ENCODE assay signal across 23 cellular contexts in genomic region chr4:80539190-80539589, GRCh38.
DNase-seq lines count a peak whose midpoint lies in the region; ATAC-seq, FAIRE-seq and TF ChIP-seq lines count a peak whose summit lies in the region.
"Had no signal": no experiment of that assay in that cellular context is flagged by ENCODE, and none has a peak within 500 bp of the region (broad histone marks: within the 10 kb centered on the region; RNA-seq: fewer than 3 reads in every experiment).

No MANE protein-coding gene starts in this region.

- H3K27me3 Mint-ChIP-seq in activated naive CD4-positive, alpha-beta T cell treated with anti-CD3 and anti-CD28 coated beads, Interleukin-2, amount 50 U/mL, for 24 hours, result peaks cover 12% of the 10 kb centered on the region
- no peaks in the 10 kb centered on the region for H3K27me3 Mint-ChIP-seq in nephron progenitor cell (ENCODE audit: low read depth, poor library complexity)

- intact Hi-C loops in GM12878 (cut with micrococcal nuclease; ENCODE audit: unreplicated experiment) (no loop called here), aorta (cut with DNase I) (no loop called here)

- H3K4me1 ChIP-seq in GM12878 (ENCODE audit: control insufficient read depth, insufficient read depth, low read length) (peaks cover 13% of the 10 kb centered on the region; the same call in 1 of the 2 replicates), aorta (ENCODE audit: control insufficient read depth in 1 of 2, insufficient read depth in 2 of 2, low read length in 2 of 2) (no peaks in the 10 kb centered on the region)

- CTCF ChIA-PET in HEK293T (lab: Yijun Ruan, JAX) (interaction anchor here (0.6 kb wide), 1 partner anchor 717 kb away, joined by 3 read pairs; no protein-coding TSS in a partner anchor), GM12878 (lab: Yijun Ruan, JAX) (interaction anchor here (1.6 kb wide), 1 partner anchor 513 kb away, joined by 4 read pairs; no protein-coding TSS in a partner anchor)

- H3K79me2 ChIP-seq in GM12878 (ENCODE audit: control insufficient read depth, insufficient read depth, low read length), result no peaks in the 10 kb centered on the region

- no peak for DNase-seq in activated naive CD4-positive, alpha-beta T cell treated with Interleukin-2 at 50 U/mL for 16 hours
- DNase-seq in HEK293T (ENCODE audit: extremely low spot score), result peak; percentile 8
- no peak for DNase-seq in GM12878 (ENCODE audit: low read depth, low spot score)
- no peak for DNase-seq in nephron progenitor cell
- DNase-seq in aorta, result no peak
- DNase-seq in amygdala (lab: John Stamatoyannopoulos, UW), result no peak
- DNase-seq in 8988T, result no peak
- DNase-seq: AML-193, DMS53, GM23248, MV-4-11, NCI-H187 treated with DMSO at 0.1 percent for 48 hours, NCI-H510A treated with DMSO at 0.1 percent for 48 hours, NCI-H774, OCI-M1, T-helper 1 cell had no signal

- peak overlapping the region; percentile 73 for H3K27ac Mint-ChIP-seq in activated naive CD4-positive, alpha-beta T cell treated with anti-CD3 and anti-CD28 coated beads, Interleukin-2, amount 50 U/mL, for 24 hours
- H3K27ac Mint-ChIP-seq in nephron progenitor cell, result peak overlapping the region; percentile 30
- H3K27ac Mint-ChIP-seq: CD14-positive monocyte had no signal

- FAIRE-seq in GM12878 (lab: Jason Lieb, UNC), result no peak
- FAIRE-seq: D721Med, HTR-8/SVneo had no signal

- H3K9ac ChIP-seq in GM12878 (ENCODE audit: control insufficient read depth, insufficient read depth, low read length), result no peak overlapping the region
- H3K9ac ChIP-seq: GM23248, KMS-11 had no signal

- POLR2A ChIA-PET in HEK293T (lab: Yijun Ruan, JAX), result no interaction called here
- POLR2A ChIA-PET in GM12878 (lab: Charles Lee), result no interaction called here

- TF ChIP-seq CTCF in GM12878 (IDR thresholded peaks at IDR 0.05 in 2 of 3, conservative IDR thresholded peaks at IDR 0.05 in 1 of 3; ENCODE audit: control insufficient read depth in 2 of 3, extremely low read depth in 1 of 3, insufficient read depth in 1 of 3, low read depth in 3 of 3, low read length in 3 of 3), result no peak
- no peak for TF ChIP-seq CTCF in nephron progenitor cell (IDR thresholded peaks at IDR 0.05)

- H3K4me3 Mint-ChIP-seq in activated naive CD4-positive, alpha-beta T cell treated with anti-CD3 and anti-CD28 coated beads, Interleukin-2, amount 50 U/mL, for 24 hours, result no peak overlapping the region
- no peak overlapping the region for H3K4me3 Mint-ChIP-seq in nephron progenitor cell
- H3K4me3 Mint-ChIP-seq: CD14-positive monocyte had no signal

- H3K4me1 Mint-ChIP-seq in activated naive CD4-positive, alpha-beta T cell treated with anti-CD3 and anti-CD28 coated beads, Interleukin-2, amount 50 U/mL, for 24 hours, result peaks cover 52% of the 10 kb centered on the region
- H3K4me1 Mint-ChIP-seq in nephron progenitor cell, result peaks cover 35% of the 10 kb centered on the region
- H3K4me1 Mint-ChIP-seq: CD14-positive monocyte had no signal

- RAD21 ChIA-PET in GM12878 (lab: Charles Lee; ENCODE audit: unreplicated experiment), result interaction anchor here (1.4 kb wide), 1 partner anchor 72 kb away, joined by 3 read pairs; no protein-coding TSS in a partner anchor

- H4K20me1 ChIP-seq in GM12878 (ENCODE audit: control insufficient read depth, insufficient read depth), result no peaks in the 10 kb centered on the region

- no peak overlapping the region for H3K27ac ChIP-seq in GM12878 (ENCODE audit: control insufficient read depth, insufficient read depth)
- H3K27ac ChIP-seq in aorta (ENCODE audit: low read depth in 1 of 2, low read length in 2 of 2), result no peak overlapping the region
- H3K27ac ChIP-seq: GM23248, KMS-11, SJSA1 had no signal

- no peak for TF ChIP-seq POLR2A in GM12878 (IDR thresholded peaks at IDR 0.05; ENCODE audit: low read depth, low read length)

- no peak for TF ChIP-seq EP300 in GM12878 (IDR thresholded peaks at IDR 0.05; ENCODE audit: borderline replicate concordance in 1 of 2, control insufficient read depth in 1 of 2, low read depth in 2 of 2, low read length in 2 of 2)

- no peaks in the 10 kb centered on the region for H3K27me3 ChIP-seq in GM12878 (replicated peaks in 1 of 2; ENCODE audit: control insufficient read depth in 2 of 2, insufficient read depth in 2 of 2, low read length in 1 of 2)
- no peaks in the 10 kb centered on the region for H3K27me3 ChIP-seq in aorta (ENCODE audit: control insufficient read depth in 1 of 2, insufficient read depth in 2 of 2, low read length in 1 of 2)
- H3K27me3 ChIP-seq: SJSA1 had no signal

- in situ Hi-C loops in GM12878 (cut with MboI), result no loop called here

- H2AFZ ChIP-seq in GM12878 (ENCODE audit: control insufficient read depth, low read depth, low read length), result no peak overlapping the region
- H2AFZ ChIP-seq: GM23248 had no signal

- no peaks in the 10 kb centered on the region for H3K9me3 Mint-ChIP-seq in activated naive CD4-positive, alpha-beta T cell treated with anti-CD3 and anti-CD28 coated beads, Interleukin-2, amount 50 U/mL, for 24 hours
- no peaks in the 10 kb centered on the region for H3K9me3 Mint-ChIP-seq in nephron progenitor cell

- SMC1A ChIA-PET in GM12878 (lab: Charles Lee; ENCODE audit: uncharacterized antibody, unreplicated experiment), result interaction anchor here (1.0 to 2.0 kb wide), 5 partner anchors 8 to 500 kb away, joined by 3 to 7 read pairs (median 3); no protein-coding TSS in a partner anchor

- ATAC-seq in GM12878 (peak; percentile 42; the same call in 2 of the 3 replicates), aorta (ENCODE audit: low FRiP score) (no peak)
- ATAC-seq: Right ventricle myocardium inferior had no signal

- peaks cover 4% of the 10 kb centered on the region for H3K36me3 Mint-ChIP-seq in activated naive CD4-positive, alpha-beta T cell treated with anti-CD3 and anti-CD28 coated beads, Interleukin-2, amount 50 U/mL, for 24 hours
- no peaks in the 10 kb centered on the region for H3K36me3 Mint-ChIP-seq in nephron progenitor cell (ENCODE audit: low read depth)
- H3K36me3 Mint-ChIP-seq: CD14-positive monocyte had no signal

- H3K36me3 ChIP-seq in GM12878 (ENCODE audit: control insufficient read depth in 2 of 2, insufficient read depth in 2 of 2, low read length in 1 of 2), result no peaks in the 10 kb centered on the region
- H3K36me3 ChIP-seq in aorta (ENCODE audit: control insufficient read depth in 1 of 2, insufficient read depth in 2 of 2, low read length in 1 of 2), result no peaks in the 10 kb centered on the region
- H3K36me3 ChIP-seq: SJSA1 had no signal

- H3K9me3 ChIP-seq in GM12878 (replicated peaks; ENCODE audit: control insufficient read depth, insufficient read depth, low read length) (no peaks in the 10 kb centered on the region; the same call in 2 of the 3 replicates), aorta (ENCODE audit: control insufficient read depth, low read length) (no peaks in the 10 kb centered on the region)
- H3K9me3 ChIP-seq: SJSA1 had no signal

- H3K4me2 ChIP-seq in GM12878 (ENCODE audit: control insufficient read depth, insufficient read depth), result no peak overlapping the region
- H3K4me2 ChIP-seq: KMS-11 had no signal

- WGBS in GM12878 (ENCODE audit: insufficient coverage, insufficient replicate concordance, low lambda C conversion rate, missing lambda C conversion rate), result 8% methylated on average over 3 of the region's 3 CpGs
- 52 to 53% methylated on average over 3 of the region's 3 CpGs for WGBS in aorta, 2 donors

- BruUV-seq in GM12878 (replicated peaks; lab: Mats Ljungman, UMichigan), result no TSS peak

- H3K4me3 ChIP-seq in GM12878 (no peak overlapping the region), aorta (ENCODE audit: low read length in 2 of 2) (no peak overlapping the region)
- H3K4me3 ChIP-seq: GM23248, SJSA1 had no signal

- no peak for TF ChIP-seq RAD21 in GM12878 (IDR thresholded peaks at IDR 0.05; ENCODE audit: insufficient read depth, low read depth, low read length)

TF ChIP-seq in HEK293T, 16 proteins besides CTCF, POLR2A, EP300 and RAD21:
- no peak for TF ChIP-seq TARDBP (IDR thresholded peaks at IDR 0.05)
- TF ChIP-seq FOXA1 (IDR thresholded peaks at IDR 0.05), result no peak
- TF ChIP-seq SUZ12 (IDR thresholded peaks at IDR 0.05), result no peak
- TF ChIP-seq NFRKB (IDR thresholded peaks at IDR 0.05), result no peak
- TF ChIP-seq CTBP1 (IDR thresholded peaks at IDR 0.05; ENCODE audit: borderline replicate concordance), result no peak
- TF ChIP-seq ELF4 (IDR thresholded peaks at IDR 0.05), result no peak
- TF ChIP-seq BHLHE40 (IDR thresholded peaks at IDR 0.05; ENCODE audit: borderline replicate concordance), result no peak
- no peak for TF ChIP-seq FOXM1 (IDR thresholded peaks at IDR 0.05; ENCODE audit: borderline replicate concordance)
- no peak for TF ChIP-seq FOXK2 (IDR thresholded peaks at IDR 0.05)

TF ChIP-seq in GM12878, 131 proteins besides CTCF, POLR2A, EP300 and RAD21:
- TF ChIP-seq KLF5 (IDR thresholded peaks at IDR 0.05; ENCODE audit: partially characterized antibody), result no peak
- TF ChIP-seq E4F1 (IDR thresholded peaks at IDR 0.05; ENCODE audit: borderline replicate concordance, partially characterized antibody), result no peak
- no peak for TF ChIP-seq PKNOX1 (IDR thresholded peaks at IDR 0.05)
- no peak for TF ChIP-seq RAD51 (IDR thresholded peaks at IDR 0.05)
